1 cellular context compared by ENCODE assay signal in the genomic region with DNA sequence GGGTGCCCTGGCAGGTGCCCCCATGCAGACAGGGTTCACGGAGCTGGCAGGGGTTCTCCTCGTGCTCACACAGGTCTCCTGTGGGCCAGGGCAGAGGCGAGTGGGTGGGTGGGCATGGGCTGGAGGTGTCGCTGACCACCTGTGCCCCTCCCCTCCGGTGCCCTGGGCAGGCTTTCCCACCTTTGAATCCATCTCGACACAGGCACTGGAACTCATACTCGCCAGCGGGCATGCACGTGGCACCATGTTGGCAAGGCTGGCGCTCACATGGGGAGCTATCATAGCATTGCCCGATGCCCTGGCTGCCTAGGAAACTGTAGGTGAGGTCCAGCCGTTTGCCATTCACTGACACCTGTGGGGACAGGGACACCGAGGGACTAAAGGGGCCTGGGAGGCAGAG.
TF ChIP-seq lines count a peak whose summit lies in the region.

No MANE protein-coding gene starts in this region.

TF ChIP-seq in HepG2, 621 proteins besides CTCF, POLR2A, EP300 and RAD21:
- no peak for TF ChIP-seq ZSCAN29 (CRISPR knock-in tag; conservative IDR thresholded peaks at IDR 0.05)
- no peak for TF ChIP-seq ZNF256 (CRISPR knock-in tag; conservative IDR thresholded peaks at IDR 0.05)
- peak; percentile 54; the same call in 1 of the 2 replicates for TF ChIP-seq HNRNPL (IDR thresholded peaks at IDR 0.05; ENCODE audit: low read depth, low read length)
- no peak for TF ChIP-seq HIC2 (CRISPR knock-in tag; IDR thresholded peaks at IDR 0.05; ENCODE audit: low read depth)
- TF ChIP-seq, protein P1, sequence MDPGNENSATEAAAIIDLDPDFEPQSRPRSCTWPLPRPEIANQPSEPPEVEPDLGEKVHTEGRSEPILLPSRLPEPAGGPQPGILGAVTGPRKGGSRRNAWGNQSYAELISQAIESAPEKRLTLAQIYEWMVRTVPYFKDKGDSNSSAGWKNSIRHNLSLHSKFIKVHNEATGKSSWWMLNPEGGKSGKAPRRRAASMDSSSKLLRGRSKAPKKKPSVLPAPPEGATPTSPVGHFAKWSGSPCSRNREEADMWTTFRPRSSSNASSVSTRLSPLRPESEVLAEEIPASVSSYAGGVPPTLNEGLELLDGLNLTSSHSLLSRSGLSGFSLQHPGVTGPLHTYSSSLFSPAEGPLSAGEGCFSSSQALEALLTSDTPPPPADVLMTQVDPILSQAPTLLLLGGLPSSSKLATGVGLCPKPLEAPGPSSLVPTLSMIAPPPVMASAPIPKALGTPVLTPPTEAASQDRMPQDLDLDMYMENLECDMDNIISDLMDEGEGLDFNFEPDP (CRISPR knock-in tag; conservative IDR thresholded peaks at IDR 0.05) = no peak
- TF ChIP-seq KDM5A (IDR thresholded peaks at IDR 0.05; ENCODE audit: borderline replicate concordance, low read length) = no peak
